In genomic region chr10:104120903-104121484, GRCh38 we compare ENCODE assay signal across 1 cellular context.
TF ChIP-seq lines count a peak whose summit lies in the region.

No MANE protein-coding gene starts in this region.

TF ChIP-seq in WTC11, 78 proteins besides CTCF, POLR2A, EP300 and RAD21 (continued from another document):
- TF ChIP-seq, protein P1, sequence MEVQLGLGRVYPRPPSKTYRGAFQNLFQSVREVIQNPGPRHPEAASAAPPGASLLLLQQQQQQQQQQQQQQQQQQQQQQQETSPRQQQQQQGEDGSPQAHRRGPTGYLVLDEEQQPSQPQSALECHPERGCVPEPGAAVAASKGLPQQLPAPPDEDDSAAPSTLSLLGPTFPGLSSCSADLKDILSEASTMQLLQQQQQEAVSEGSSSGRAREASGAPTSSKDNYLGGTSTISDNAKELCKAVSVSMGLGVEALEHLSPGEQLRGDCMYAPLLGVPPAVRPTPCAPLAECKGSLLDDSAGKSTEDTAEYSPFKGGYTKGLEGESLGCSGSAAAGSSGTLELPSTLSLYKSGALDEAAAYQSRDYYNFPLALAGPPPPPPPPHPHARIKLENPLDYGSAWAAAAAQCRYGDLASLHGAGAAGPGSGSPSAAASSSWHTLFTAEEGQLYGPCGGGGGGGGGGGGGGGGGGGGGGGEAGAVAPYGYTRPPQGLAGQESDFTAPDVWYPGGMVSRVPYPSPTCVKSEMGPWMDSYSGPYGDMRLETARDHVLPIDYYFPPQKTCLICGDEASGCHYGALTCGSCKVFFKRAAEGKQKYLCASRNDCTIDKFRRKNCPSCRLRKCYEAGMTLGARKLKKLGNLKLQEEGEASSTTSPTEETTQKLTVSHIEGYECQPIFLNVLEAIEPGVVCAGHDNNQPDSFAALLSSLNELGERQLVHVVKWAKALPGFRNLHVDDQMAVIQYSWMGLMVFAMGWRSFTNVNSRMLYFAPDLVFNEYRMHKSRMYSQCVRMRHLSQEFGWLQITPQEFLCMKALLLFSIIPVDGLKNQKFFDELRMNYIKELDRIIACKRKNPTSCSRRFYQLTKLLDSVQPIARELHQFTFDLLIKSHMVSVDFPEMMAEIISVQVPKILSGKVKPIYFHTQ (CRISPR knock-in tag; IDR thresholded peaks at IDR 0.05), result no peak
- TF ChIP-seq SP1 (CRISPR knock-in tag; conservative IDR thresholded peaks at IDR 0.05) (0 out of 2 replicates have a peak, but pooled peaks have one; percentile 19), CREM (CRISPR knock-in tag; IDR thresholded peaks at IDR 0.05) (0 out of 2 replicates have a peak, but pooled peaks have one; percentile 52)
